Comparison of ENCODE assay signal across 1 cellular context in the genomic region with DNA sequence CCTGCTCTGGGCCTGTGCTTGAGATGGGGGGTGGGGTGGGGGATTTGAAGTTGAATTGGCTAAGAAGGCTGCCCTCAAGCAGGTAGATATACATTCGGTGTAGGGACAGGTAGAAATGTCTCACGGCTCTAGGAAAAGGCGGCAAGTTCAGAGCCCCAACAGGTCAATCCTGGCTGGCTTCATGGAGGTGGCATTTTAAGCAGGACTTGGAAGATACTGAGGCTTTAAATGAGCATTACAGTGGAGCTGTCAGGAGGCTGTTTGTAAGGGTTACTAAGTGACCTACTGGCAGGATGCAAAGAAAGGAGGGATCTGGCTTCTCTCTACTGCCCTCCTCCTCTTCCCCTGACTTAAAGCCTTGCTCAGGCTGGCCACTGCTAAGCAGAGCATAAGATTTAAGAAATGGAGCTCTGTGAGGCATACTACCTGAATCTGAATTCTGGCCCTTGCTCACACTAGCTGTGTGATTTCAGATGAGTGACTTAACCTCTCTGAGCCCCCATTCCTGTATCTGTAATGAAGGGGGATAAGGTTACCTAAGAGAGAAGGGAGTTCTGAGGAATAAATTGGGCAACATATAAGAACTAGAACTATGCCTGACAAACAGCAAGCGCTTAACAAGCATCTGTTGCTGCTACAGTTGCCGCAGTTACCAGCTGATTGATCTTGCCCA.
TF ChIP-seq lines count a peak whose summit lies in the region.

No MANE protein-coding gene starts in this region.

TF ChIP-seq in WTC11, 78 proteins besides CTCF, POLR2A, EP300 and RAD21:
- TF ChIP-seq, protein P1, sequence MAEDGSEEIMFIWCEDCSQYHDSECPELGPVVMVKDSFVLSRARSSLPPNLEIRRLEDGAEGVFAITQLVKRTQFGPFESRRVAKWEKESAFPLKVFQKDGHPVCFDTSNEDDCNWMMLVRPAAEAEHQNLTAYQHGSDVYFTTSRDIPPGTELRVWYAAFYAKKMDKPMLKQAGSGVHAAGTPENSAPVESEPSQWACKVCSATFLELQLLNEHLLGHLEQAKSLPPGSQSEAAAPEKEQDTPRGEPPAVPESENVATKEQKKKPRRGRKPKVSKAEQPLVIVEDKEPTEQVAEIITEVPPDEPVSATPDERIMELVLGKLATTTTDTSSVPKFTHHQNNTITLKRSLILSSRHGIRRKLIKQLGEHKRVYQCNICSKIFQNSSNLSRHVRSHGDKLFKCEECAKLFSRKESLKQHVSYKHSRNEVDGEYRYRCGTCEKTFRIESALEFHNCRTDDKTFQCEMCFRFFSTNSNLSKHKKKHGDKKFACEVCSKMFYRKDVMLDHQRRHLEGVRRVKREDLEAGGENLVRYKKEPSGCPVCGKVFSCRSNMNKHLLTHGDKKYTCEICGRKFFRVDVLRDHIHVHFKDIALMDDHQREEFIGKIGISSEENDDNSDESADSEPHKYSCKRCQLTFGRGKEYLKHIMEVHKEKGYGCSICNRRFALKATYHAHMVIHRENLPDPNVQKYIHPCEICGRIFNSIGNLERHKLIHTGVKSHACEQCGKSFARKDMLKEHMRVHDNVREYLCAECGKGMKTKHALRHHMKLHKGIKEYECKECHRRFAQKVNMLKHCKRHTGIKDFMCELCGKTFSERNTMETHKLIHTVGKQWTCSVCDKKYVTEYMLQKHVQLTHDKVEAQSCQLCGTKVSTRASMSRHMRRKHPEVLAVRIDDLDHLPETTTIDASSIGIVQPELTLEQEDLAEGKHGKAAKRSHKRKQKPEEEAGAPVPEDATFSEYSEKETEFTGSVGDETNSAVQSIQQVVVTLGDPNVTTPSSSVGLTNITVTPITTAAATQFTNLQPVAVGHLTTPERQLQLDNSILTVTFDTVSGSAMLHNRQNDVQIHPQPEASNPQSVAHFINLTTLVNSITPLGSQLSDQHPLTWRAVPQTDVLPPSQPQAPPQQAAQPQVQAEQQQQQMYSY (CRISPR knock-in tag; IDR thresholded peaks at IDR 0.05), result peak; percentile 51; the same call in 1 of the 2 replicates
- TF ChIP-seq ZNF138 (CRISPR knock-in tag; conservative IDR thresholded peaks at IDR 0.05) (no peak), GTF2I (CRISPR knock-in tag; conservative IDR thresholded peaks at IDR 0.05) (no peak)
- TF ChIP-seq, protein P2, sequence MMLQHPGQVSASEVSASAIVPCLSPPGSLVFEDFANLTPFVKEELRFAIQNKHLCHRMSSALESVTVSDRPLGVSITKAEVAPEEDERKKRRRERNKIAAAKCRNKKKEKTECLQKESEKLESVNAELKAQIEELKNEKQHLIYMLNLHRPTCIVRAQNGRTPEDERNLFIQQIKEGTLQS (CRISPR knock-in tag; conservative IDR thresholded peaks at IDR 0.05), result no peak
